Comparison of ENCODE assay signal across 8 cellular contexts in the genomic region with DNA sequence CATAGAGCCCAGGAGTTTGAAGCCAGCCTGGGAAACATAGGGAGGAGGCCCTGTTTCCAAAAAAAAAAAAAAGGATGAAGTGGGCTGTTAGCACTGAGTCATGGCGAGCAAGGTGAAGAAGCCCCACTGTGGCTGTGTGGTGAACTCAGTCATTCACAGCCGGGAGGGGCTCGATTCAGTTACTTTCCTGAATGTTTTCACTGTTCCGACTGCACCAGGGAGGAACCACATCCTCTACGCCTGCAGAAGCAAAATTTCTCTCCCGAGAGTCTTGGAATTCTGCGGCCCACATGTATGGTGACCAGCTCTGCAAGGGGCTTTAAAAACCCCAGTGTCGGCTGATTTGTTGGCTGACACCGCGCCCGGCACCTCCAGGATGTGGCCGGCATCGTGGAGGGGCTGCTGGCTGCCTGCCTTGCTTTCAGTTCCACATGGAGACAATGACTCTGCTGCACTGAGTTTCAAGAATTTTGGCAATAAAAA. TPM values are rescaled to one million over a fixed set of nuclear protein-coding genes. Genes with fewer than 3 reads are reported as not detected.
DNase-seq lines count a peak whose midpoint lies in the region; ATAC-seq and TF ChIP-seq lines count a peak whose summit lies in the region.

No MANE protein-coding gene starts in this region.

- peak overlapping the region; percentile 92 for H3K27ac Mint-ChIP-seq in activated CD8-positive, alpha-beta memory T cell treated with anti-CD3 and anti-CD28 coated beads, Interleukin-2, amount 10 ng/mL, durations not matched to agents 7 days and 5 days

- H3K27me3 ChIP-seq in heart left ventricle (no peaks in the 10 kb centered on the region), SJCRH30 (no peaks in the 10 kb centered on the region)

- intact Hi-C loops in heart left ventricle (cut with DNase I), result no loop called here

- no peak for TF ChIP-seq CTCF in heart left ventricle (IDR thresholded peaks at IDR 0.05)

- H3K27me3 Mint-ChIP-seq in activated CD8-positive, alpha-beta memory T cell treated with anti-CD3 and anti-CD28 coated beads, Interleukin-2, amount 10 ng/mL, durations not matched to agents 7 days and 5 days, result no peaks in the 10 kb centered on the region

- peak overlapping the region; percentile 66 for H3K4me3 Mint-ChIP-seq in activated CD8-positive, alpha-beta memory T cell treated with anti-CD3 and anti-CD28 coated beads, Interleukin-2, amount 10 ng/mL, durations not matched to agents 7 days and 5 days

- no peaks in the 10 kb centered on the region for H3K9me3 Mint-ChIP-seq in activated CD8-positive, alpha-beta memory T cell treated with anti-CD3 and anti-CD28 coated beads, Interleukin-2, amount 10 ng/mL, durations not matched to agents 7 days and 5 days (ENCODE audit: low read depth)

- H3K4me3 ChIP-seq in heart left ventricle (peak overlapping the region in 9 of 12 donors; percentile 13 to 47 (median 36)), SJCRH30 (no peak overlapping the region)

- no peak for TF ChIP-seq POLR2A in heart left ventricle (IDR thresholded peaks at IDR 0.05)

- H3K4me1 ChIP-seq in heart left ventricle (peaks cover 11 to 93% (median 75%) of the 10 kb centered on the region in 12 donors), SJCRH30 (no peaks in the 10 kb centered on the region)

- DNase-seq in HT1080 (ENCODE audit: low read depth), result peak; percentile 96
- peak; percentile 90 for DNase-seq in activated CD8-positive, alpha-beta memory T cell treated with anti-CD3 and anti-CD28 coated beads, Interleukin-2, amount 10 ng/mL, durations not matched to agents 7 days and 5 days
- peak in 4 of 5 donors; percentile 74 to 80 (median 75) for DNase-seq in heart left ventricle
- DNase-seq in stimulated activated CD4-positive, alpha-beta T cell treated with anti-CD3 and anti-CD28 coated beads, Interleukin-2, amount 100 ng/mL, for 48 hours, result peak; percentile 41 to 44
- no peak for DNase-seq in SJCRH30
- no peak for DNase-seq in DMS 273 treated with DMSO at 0.1 percent for 48 hours (lab: John Stamatoyannopoulos, UW)
- DNase-seq in NK-92 treated with Interleukin-12 subunit alpha and Interleukin-12 subunit beta, amount 100 ng/mL, for 24 hours (lab: John Stamatoyannopoulos, UW), result no peak

- H3K4me1 Mint-ChIP-seq in activated CD8-positive, alpha-beta memory T cell treated with anti-CD3 and anti-CD28 coated beads, Interleukin-2, amount 10 ng/mL, durations not matched to agents 7 days and 5 days, result peaks cover 39% of the 10 kb centered on the region

- H3K9me3 ChIP-seq in heart left ventricle, result no peaks in the 10 kb centered on the region
- no peaks in the 10 kb centered on the region for H3K9me3 ChIP-seq in SJCRH30 (replicated peaks)

- ATAC-seq in GM18511 (IDR thresholded peaks at IDR 0.05; ENCODE audit: unreplicated experiment) (peak; percentile 59), heart left ventricle (peak in 1 of 4 donors; percentile 14)
- peak; percentile 81 for ATAC-seq in activated CD8-positive, alpha-beta memory T cell treated with anti-CD3 and anti-CD28 coated beads, Interleukin-2, amount 10 ng/mL, durations not matched to agents 7 days and 5 days

- H3K36me3 Mint-ChIP-seq in activated CD8-positive, alpha-beta memory T cell treated with anti-CD3 and anti-CD28 coated beads, Interleukin-2, amount 10 ng/mL, durations not matched to agents 7 days and 5 days, result no peaks in the 10 kb centered on the region

- WGBS in heart left ventricle, 4 donors, result 5 to 7% (median 6%) methylated on average over 13 of the region's 13 CpGs

- no peaks in the 10 kb centered on the region for H3K36me3 ChIP-seq in heart left ventricle
- no peaks in the 10 kb centered on the region for H3K36me3 ChIP-seq in SJCRH30

- peak overlapping the region; percentile 50 to 92 (median 87) for H3K27ac ChIP-seq in heart left ventricle
- no peak overlapping the region for H3K27ac ChIP-seq in SJCRH30

- CTCF ChIA-PET in activated CD8-positive, alpha-beta memory T cell treated with anti-CD3 and anti-CD28 coated beads, Interleukin-2, amount 10 ng/mL, durations not matched to agents 7 days and 5 days (lab: Charles Lee), result interaction anchor here (1.2 to 2.2 kb wide), 2 partner anchors 22 to 29 kb away, joined by 4 to 5 read pairs; no protein-coding TSS in a partner anchor

RNA-seq across cellular contexts. Expression of a gene that starts 27.8 kb away (rescaled TPM):
- 13.3 and 17.7 TPM in 2 replicates for total RNA-seq in HT1080 (2014; rRNA removed; shearing (Covaris generic))
- 16.8 and 42.2 TPM in 2 replicates for polyA plus RNA-seq in HT1080 (2015; cell fraction: cytosol; rRNA removed)
- polyA plus RNA-seq in HT1080 (2015; cell fraction: nucleus; rRNA removed), result 17.0 and 82.4 TPM in 2 replicates
- 10 to 100 TPM; 35.4 to 44.6 TPM for total RNA-seq in activated CD8-positive, alpha-beta memory T cell treated with anti-CD3 and anti-CD28 coated beads, Interleukin-2, amount 10 ng/mL, durations not matched to agents 7 days and 5 days
- total RNA-seq in heart left ventricle, result 100 to 1,000 TPM in 2 of 9 donors, 10 to 100 TPM in 7; 31.2 to 122 (median 72.5) TPM
- 10 to 100 TPM; 22.4 to 53.2 TPM for polyA plus RNA-seq in heart left ventricle
- total RNA-seq in SJCRH30 (2014; rRNA removed; shearing (Covaris generic)), result 8.6 and 8.8 TPM in 2 replicates

RNA-seq across cellular contexts. Expression of a gene that starts 55.0 kb away (rescaled TPM):
- total RNA-seq in HT1080 (2014; rRNA removed; shearing (Covaris generic)), result 14.9 and 17.9 TPM in 2 replicates
- polyA plus RNA-seq in HT1080 (2015; cell fraction: cytosol; rRNA removed), result 14.0 and 14.9 TPM in 2 replicates
- 35.9 and 40.5 TPM in 2 replicates for polyA plus RNA-seq in HT1080 (2015; cell fraction: nucleus; rRNA removed)
- under 1 TPM; 0.06 to 0.12 TPM for total RNA-seq in activated CD8-positive, alpha-beta memory T cell treated with anti-CD3 and anti-CD28 coated beads, Interleukin-2, amount 10 ng/mL, durations not matched to agents 7 days and 5 days
- 10 to 100 TPM in 7 of 9 donors, 1 to 10 TPM in 2; 8.1 to 15.8 (median 12.6) TPM for total RNA-seq in heart left ventricle
- polyA plus RNA-seq in heart left ventricle, result 1 to 10 TPM; 5.9 to 6.9 TPM
- not detected in 2 replicates for total RNA-seq in SJCRH30 (2014; rRNA removed; shearing (Covaris generic))

Comparison
In these comparisons a context has a peak if more than half of its experiments do, and no peak if none do; other contexts are left out.
1. DNase-seq: peak in HT1080 (single experiment), activated CD8-positive, alpha-beta memory T cell treated with anti-CD3 and anti-CD28 coated beads, Interleukin-2, amount 10 ng/mL, durations not matched to agents 7 days and 5 days (single experiment), heart left ventricle (4 of 5) and stimulated activated CD4-positive, alpha-beta T cell treated with anti-CD3 and anti-CD28 coated beads, Interleukin-2, amount 100 ng/mL, for 48 hours (2 of 2); none in SJCRH30 (0 of 2), DMS 273 treated with DMSO at 0.1 percent for 48 hours (single experiment) and NK-92 treated with Interleukin-12 subunit alpha and Interleukin-12 subunit beta, amount 100 ng/mL, for 24 hours (single experiment).